In genomic region chr6:120993929-120994572, GRCh38 we compare ENCODE assay signal across 27 cellular contexts.
DNase-seq lines count a peak whose midpoint lies in the region; ATAC-seq, FAIRE-seq and TF ChIP-seq lines count a peak whose summit lies in the region.
"Had no signal": no experiment of that assay in that cellular context is flagged by ENCODE, and none has a peak within 500 bp of the region (broad histone marks: within the 10 kb centered on the region; RNA-seq: fewer than 3 reads in every experiment).

No MANE protein-coding gene starts in this region.

- TF ChIP-seq EP300 in HepG2 (IDR thresholded peaks at IDR 0.05; ENCODE audit: low read depth in 2 of 2, low read length in 2 of 2) (no peak), HepG2 (CRISPR knock-in tag; IDR thresholded peaks at IDR 0.05; ENCODE audit: borderline replicate concordance) (no peak)

- POLR2A ChIA-PET in IMR-90 (lab: Charles Lee; ENCODE audit: unreplicated experiment) (no interaction called here), HepG2 (lab: Yijun Ruan, JAX) (no interaction called here)

- H3K9me3 ChIP-seq in IMR-90 (ENCODE audit: control insufficient read depth, insufficient read depth, low read length) (no peaks in the 10 kb centered on the region), HepG2 (ENCODE audit: low read length) (no peaks in the 10 kb centered on the region), right lobe of liver (no peaks in the 10 kb centered on the region), small intestine (ENCODE audit: control insufficient read depth, low read depth) (no peaks in the 10 kb centered on the region), uterus (no peaks in the 10 kb centered on the region)
- H3K9me3 ChIP-seq: BE2C, BLaER1 had no signal

- H3K27me3 ChIP-seq in IMR-90 (ENCODE audit: control insufficient read depth, insufficient read depth, low read length) (no peaks in the 10 kb centered on the region), HepG2 (ENCODE audit: control insufficient read depth in 1 of 2, insufficient read depth in 2 of 2, low read length in 2 of 2) (no peaks in the 10 kb centered on the region), right lobe of liver (no peaks in the 10 kb centered on the region), small intestine (ENCODE audit: control insufficient read depth in 2 of 2, insufficient read depth in 2 of 2, low read length in 2 of 2) (no peaks in the 10 kb centered on the region), uterus (no peaks in the 10 kb centered on the region)
- H3K27me3 ChIP-seq: BLaER1 had no signal

- no peak for ATAC-seq in IMR-90 (ENCODE audit: low read depth)
- no peak for ATAC-seq in HepG2
- ATAC-seq in right lobe of liver = peak; percentile 75 to 86 (median 85)
- ATAC-seq in GM21786 (IDR thresholded peaks at IDR 0.05; ENCODE audit: unreplicated experiment) = no peak
- ATAC-seq: GM12878 had no signal

- H3K9me1 ChIP-seq in IMR-90 (ENCODE audit: insufficient read depth, low read length) = no peaks in the 10 kb centered on the region

- no CpG with 5 or more reads among the region's 2 CpGs for WGBS in IMR-90 (ENCODE audit: extremely low coverage in 2 of 2, insufficient read length in 1 of 2), 2 experiments
- 6% methylated on average over 2 of the region's 2 CpGs for WGBS in HepG2 (ENCODE audit: low lambda C conversion rate)
- WGBS in right lobe of liver (ENCODE audit: insufficient coverage, low coverage, low lambda C conversion rate, missing lambda C conversion rate) = 25% methylated on average over 2 of the region's 2 CpGs
- 53 to 68% (median 55%) methylated on average over 2 of the region's 2 CpGs for whole genome bisulfite sequencing in small intestine, 3 donors

- TF ChIP-seq CTCF in IMR-90 (conservative IDR thresholded peaks at IDR 0.05; ENCODE audit: low read depth, low read length) = no peak
- no peak for TF ChIP-seq CTCF in HepG2 (CRISPR knock-in tag; IDR thresholded peaks at IDR 0.05)
- no peak for TF ChIP-seq CTCF in right lobe of liver (IDR thresholded peaks at IDR 0.05)
- no peak for TF ChIP-seq CTCF in uterus (IDR thresholded peaks at IDR 0.05)

- TF ChIP-seq RAD21 in IMR-90 (IDR thresholded peaks at IDR 0.05; ENCODE audit: low read length) (no peak), HepG2 (CRISPR knock-in tag; IDR thresholded peaks at IDR 0.05) (no peak)

- H3K4me3 ChIP-seq in IMR-90 (ENCODE audit: insufficient read depth, low read depth, low read length) (no peak overlapping the region), HepG2 (replicated peaks in 1 of 3; ENCODE audit: insufficient read depth in 1 of 3, low read depth in 2 of 3, low read length in 3 of 3) (no peak overlapping the region), right lobe of liver (no peak overlapping the region), small intestine (ENCODE audit: low read depth in 1 of 2, low read length in 2 of 2) (no peak overlapping the region), uterus (no peak overlapping the region)
- H3K4me3 ChIP-seq: BLaER1, GM12878 had no signal

- no peak for TF ChIP-seq POLR2A in IMR-90 (IDR thresholded peaks at IDR 0.05; ENCODE audit: low read depth, low read length)
- no peak for TF ChIP-seq POLR2A in HepG2 (IDR thresholded peaks at IDR 0.05; ENCODE audit: insufficient read depth in 1 of 2, low read depth in 2 of 2, low read length in 2 of 2)
- no peak for TF ChIP-seq POLR2A in right lobe of liver (IDR thresholded peaks at IDR 0.05)
- no peak for TF ChIP-seq POLR2A in uterus (IDR thresholded peaks at IDR 0.05)

- in situ Hi-C loops in IMR-90 (cut with MboI; ENCODE audit: low sequenced_read_pairs) = no loop called here
- in situ Hi-C loops in HepG2 (cut with HindIII; ENCODE audit: extremely low pct_ligation_motif_present, low pct_unique_long_range_greater_than_20kb) = no loop called here

- no peak overlapping the region for H2BK5ac ChIP-seq in IMR-90 (ENCODE audit: low read depth, low read length, poor library complexity, severe bottlenecking)

- H2AFZ ChIP-seq in IMR-90 (replicated peaks; ENCODE audit: low read length, poor library complexity) = no peak overlapping the region
- no peak overlapping the region for H2AFZ ChIP-seq in HepG2 (ENCODE audit: low read length)

- FAIRE-seq in HepG2 (lab: Jason Lieb, UNC) = no peak
- FAIRE-seq in small intestine (lab: Jason Lieb, UNC) = no peak
- FAIRE-seq: A204.1, GM12878, GM12892, GM18507 had no signal

- no peak overlapping the region for H2BK120ac ChIP-seq in IMR-90 (ENCODE audit: low read depth, low read length)

- H4K20me1 ChIP-seq in IMR-90 (ENCODE audit: insufficient read depth, low read length) = no peaks in the 10 kb centered on the region
- no peaks in the 10 kb centered on the region for H4K20me1 ChIP-seq in HepG2 (ENCODE audit: insufficient read depth, low read length)
- H4K20me1 ChIP-seq: BLaER1 had no signal

- H3K79me2 ChIP-seq in HepG2 (ENCODE audit: insufficient read depth, low read length) = no peaks in the 10 kb centered on the region

- no peak overlapping the region for H4K5ac ChIP-seq in IMR-90 (ENCODE audit: low read depth, low read length)

- no peak overlapping the region for H3K27ac ChIP-seq in IMR-90 (ENCODE audit: insufficient read depth, low read length)
- H3K27ac ChIP-seq in HepG2 (ENCODE audit: extremely low read length, insufficient read depth, low read length) = no peak overlapping the region
- H3K27ac ChIP-seq in right lobe of liver = peak overlapping the region in 2 of 3 donors; percentile 9 to 47
- H3K27ac ChIP-seq in small intestine (ENCODE audit: low read depth in 1 of 2, low read length in 1 of 2) = no peak overlapping the region
- H3K27ac ChIP-seq in uterus = no peak overlapping the region
- H3K27ac ChIP-seq: 22Rv1, BLaER1 had no signal

- H3K23ac ChIP-seq in IMR-90 (ENCODE audit: low read depth, low read length) = no peak overlapping the region

- H3K56ac ChIP-seq in IMR-90 (ENCODE audit: extremely low read depth, insufficient read depth, low read length) = no peak overlapping the region

- no peak overlapping the region for H2BK20ac ChIP-seq in IMR-90 (ENCODE audit: low read depth, low read length)

- H2BK15ac ChIP-seq in IMR-90 (ENCODE audit: low read depth, low read length) = no peak overlapping the region

- no peak overlapping the region for H3K4me2 ChIP-seq in IMR-90 (ENCODE audit: low read depth, low read length)
- H3K4me2 ChIP-seq in HepG2 (ENCODE audit: low read depth, low read length) = no peak overlapping the region
- H3K4me2 ChIP-seq: BLaER1 had no signal

- no peak overlapping the region for H3K14ac ChIP-seq in IMR-90 (replicated peaks; ENCODE audit: low read depth, low read length)

- no peak overlapping the region for H3K4ac ChIP-seq in IMR-90 (ENCODE audit: low read depth, low read length)

- DNase-seq in IMR-90 = no peak
- DNase-seq in HepG2 (ENCODE audit: low spot score) = no peak
- no peak for DNase-seq in right lobe of liver
- peak; percentile 3 for DNase-seq in small intestine
- DNase-seq in islet precursor cell = no peak
- DNase-seq in uterus = no peak
- DNase-seq: ACHN; BE2C; C1 segment of cervical spinal cord; CD4-positive, alpha-beta memory T cell; CD4-positive, CD25-positive, alpha-beta regulatory T cell; CD8-positive, alpha-beta memory T cell; COR-L47; DMS 273 treated with DMSO at 0.1 percent for 48 hours; DMS153; DMS53; DMS79; DND-41; EL; GDM1 had no signal

- no peaks in the 10 kb centered on the region for H3K79me1 ChIP-seq in IMR-90 (ENCODE audit: low read depth in 1 of 2, low read length in 2 of 2)

- no peak overlapping the region for H4K91ac ChIP-seq in IMR-90 (ENCODE audit: insufficient read depth, low read depth, low read length)

- no peak overlapping the region for H2AK9ac ChIP-seq in IMR-90 (replicated peaks; ENCODE audit: low read depth, low read length, poor library complexity)

- H2AK5ac ChIP-seq in IMR-90 (ENCODE audit: low read depth, low read length) = no peak overlapping the region

- dilution Hi-C loops in IMR-90 (cut with HindIII; ENCODE audit: low sequenced_read_pairs, unreplicated experiment) = no loop called here

- H3K9ac ChIP-seq in IMR-90 (ENCODE audit: low read depth, low read length) (no peak overlapping the region), HepG2 (ENCODE audit: insufficient read depth, low read depth, low read length) (no peak overlapping the region)
- H3K9ac ChIP-seq: BLaER1 had no signal

- H3K4me1 ChIP-seq in IMR-90 (ENCODE audit: control insufficient read depth, insufficient read depth, low read length) (no peaks in the 10 kb centered on the region), HepG2 (ENCODE audit: insufficient read depth, low read length) (no peaks in the 10 kb centered on the region), right lobe of liver (peaks cover 0 to 25% (median 9%) of the 10 kb centered on the region in 4 donors), small intestine (ENCODE audit: control insufficient read depth in 2 of 2, insufficient read depth in 1 of 2, low read depth in 1 of 2, low read length in 1 of 2) (no peaks in the 10 kb centered on the region), uterus (no peaks in the 10 kb centered on the region)
- H3K4me1 ChIP-seq: BE2C had no signal

- H3K36me3 ChIP-seq in IMR-90 (ENCODE audit: control insufficient read depth, insufficient read depth, low read length) (no peaks in the 10 kb centered on the region), HepG2 (replicated peaks in 1 of 2; ENCODE audit: control insufficient read depth in 1 of 2, insufficient read depth in 2 of 2, low read length in 2 of 2) (no peaks in the 10 kb centered on the region), right lobe of liver (no peaks in the 10 kb centered on the region), small intestine (ENCODE audit: control insufficient read depth in 2 of 2, insufficient read depth in 2 of 2, low read length in 2 of 2) (no peaks in the 10 kb centered on the region), uterus (no peaks in the 10 kb centered on the region)
- H3K36me3 ChIP-seq: BE2C, BLaER1 had no signal

- no peak overlapping the region for H4K8ac ChIP-seq in IMR-90 (ENCODE audit: low read depth in 2 of 2, low read length in 2 of 2)

- BruUV-seq in IMR-90 (replicated peaks; lab: Mats Ljungman, UMichigan) (no TSS peak), HepG2 (replicated peaks; lab: Mats Ljungman, UMichigan) (no TSS peak)

- intact Hi-C loops in IMR-90 (cut with micrococcal nuclease) = no loop called here
- intact Hi-C loops in HepG2 (cut with micrococcal nuclease; ENCODE audit: unreplicated experiment) = no loop called here
- intact Hi-C loops in right lobe of liver (cut with DNase I) = no loop called here
- intact Hi-C loops in uterus (cut with DNase I; ENCODE audit: low total_unique reads) = no loop called here

- H3K18ac ChIP-seq in IMR-90 (ENCODE audit: low read depth, low read length) = no peak overlapping the region

- CTCF ChIA-PET in IMR-90 (lab: Yijun Ruan, JAX) (no interaction called here), HepG2 (lab: Yijun Ruan, JAX; ENCODE audit: low intra/inter-chr PET ratio, low total read pairs) (no interaction called here)

TF ChIP-seq in IMR-90, 13 proteins besides CTCF, POLR2A, EP300 and RAD21 (continues in another document):
- TF ChIP-seq CEBPB (IDR thresholded peaks at IDR 0.05; ENCODE audit: low read depth, low read length) (peak; percentile 26; the same call in 1 of the 2 replicates), BHLHE40 (IDR thresholded peaks at IDR 0.05; ENCODE audit: low read depth, low read length) (no peak)

TF ChIP-seq in HepG2, 621 proteins besides CTCF, POLR2A, EP300 and RAD21 (continues in another document):
- TF ChIP-seq ZNF274 (CRISPR knock-in tag; IDR thresholded peaks at IDR 0.05) = no peak
- 0 out of 2 replicates have a peak, but pooled peaks have one; percentile 60 for TF ChIP-seq NR2C2 (CRISPR knock-in tag; IDR thresholded peaks at IDR 0.05; ENCODE audit: borderline replicate concordance)
- no peak for TF ChIP-seq MAFG (CRISPR knock-in tag; IDR thresholded peaks at IDR 0.05)

Comparison
In these comparisons a context has a peak if more than half of its experiments do, and no peak if none do; other contexts are left out.
1. ATAC-seq: peak in right lobe of liver (4 of 4); none in IMR-90 (single experiment), HepG2 (single experiment) and GM21786 (single experiment).
2. H3K27ac ChIP-seq: peak in right lobe of liver (2 of 3); none in IMR-90 (single experiment), HepG2 (single experiment), small intestine (0 of 2) and uterus (0 of 2).